ENCODE assay signal across 1 cellular context in the genomic region with DNA sequence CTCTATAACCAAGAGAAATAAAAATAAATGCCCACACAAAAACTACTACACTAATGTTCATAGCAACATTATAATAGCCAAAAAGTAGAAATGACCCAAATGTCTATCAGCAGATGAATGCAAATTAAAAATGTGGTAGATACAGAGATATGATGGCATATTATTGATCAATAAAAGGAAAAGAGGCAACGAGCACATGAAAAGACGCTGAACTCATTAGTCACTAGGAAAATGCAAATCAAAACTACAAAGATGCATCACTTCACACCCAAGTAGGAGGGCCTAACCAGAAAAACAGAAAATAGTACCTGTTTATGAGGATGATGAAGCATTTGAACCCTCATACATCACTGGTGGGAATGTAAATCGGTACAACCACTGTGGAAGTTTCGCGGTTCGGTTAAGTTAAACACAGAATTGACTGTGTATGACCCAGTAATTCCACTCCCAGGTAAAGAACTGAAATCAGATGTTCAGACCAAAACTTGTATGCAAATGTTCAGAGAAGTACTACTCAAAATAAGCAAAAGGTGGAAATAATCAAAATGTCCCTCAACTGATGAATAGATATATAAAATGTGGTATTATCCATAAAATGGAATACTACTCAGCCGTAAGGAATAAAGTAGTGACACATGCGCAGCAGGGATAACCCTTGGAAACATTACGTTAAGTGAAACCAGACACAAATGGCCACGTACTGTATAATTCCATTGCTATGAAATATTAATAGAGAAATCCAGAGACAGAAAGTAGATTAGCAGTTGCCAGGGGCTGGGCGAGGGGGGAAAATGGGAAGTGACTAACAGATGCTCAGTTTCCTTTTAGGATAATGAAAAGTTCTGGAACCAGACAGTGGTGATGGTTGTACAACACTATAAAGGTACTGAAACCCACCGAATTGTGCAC.
TF ChIP-seq lines count a peak whose summit lies in the region.

No MANE protein-coding gene starts in this region.

TF ChIP-seq in GM12878, 131 proteins besides CTCF, POLR2A, EP300 and RAD21 (continued from another document):
- TF ChIP-seq, protein P1, sequence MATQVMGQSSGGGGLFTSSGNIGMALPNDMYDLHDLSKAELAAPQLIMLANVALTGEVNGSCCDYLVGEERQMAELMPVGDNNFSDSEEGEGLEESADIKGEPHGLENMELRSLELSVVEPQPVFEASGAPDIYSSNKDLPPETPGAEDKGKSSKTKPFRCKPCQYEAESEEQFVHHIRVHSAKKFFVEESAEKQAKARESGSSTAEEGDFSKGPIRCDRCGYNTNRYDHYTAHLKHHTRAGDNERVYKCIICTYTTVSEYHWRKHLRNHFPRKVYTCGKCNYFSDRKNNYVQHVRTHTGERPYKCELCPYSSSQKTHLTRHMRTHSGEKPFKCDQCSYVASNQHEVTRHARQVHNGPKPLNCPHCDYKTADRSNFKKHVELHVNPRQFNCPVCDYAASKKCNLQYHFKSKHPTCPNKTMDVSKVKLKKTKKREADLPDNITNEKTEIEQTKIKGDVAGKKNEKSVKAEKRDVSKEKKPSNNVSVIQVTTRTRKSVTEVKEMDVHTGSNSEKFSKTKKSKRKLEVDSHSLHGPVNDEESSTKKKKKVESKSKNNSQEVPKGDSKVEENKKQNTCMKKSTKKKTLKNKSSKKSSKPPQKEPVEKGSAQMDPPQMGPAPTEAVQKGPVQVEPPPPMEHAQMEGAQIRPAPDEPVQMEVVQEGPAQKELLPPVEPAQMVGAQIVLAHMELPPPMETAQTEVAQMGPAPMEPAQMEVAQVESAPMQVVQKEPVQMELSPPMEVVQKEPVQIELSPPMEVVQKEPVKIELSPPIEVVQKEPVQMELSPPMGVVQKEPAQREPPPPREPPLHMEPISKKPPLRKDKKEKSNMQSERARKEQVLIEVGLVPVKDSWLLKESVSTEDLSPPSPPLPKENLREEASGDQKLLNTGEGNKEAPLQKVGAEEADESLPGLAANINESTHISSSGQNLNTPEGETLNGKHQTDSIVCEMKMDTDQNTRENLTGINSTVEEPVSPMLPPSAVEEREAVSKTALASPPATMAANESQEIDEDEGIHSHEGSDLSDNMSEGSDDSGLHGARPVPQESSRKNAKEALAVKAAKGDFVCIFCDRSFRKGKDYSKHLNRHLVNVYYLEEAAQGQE (IDR thresholded peaks at IDR 0.05; ENCODE audit: low read depth, low read length) = no peak
- TF ChIP-seq BRCA1 (IDR thresholded peaks at IDR 0.05; ENCODE audit: low read depth, low read length) (no peak), HDAC6 (IDR thresholded peaks at IDR 0.05; ENCODE audit: unreplicated experiment) (peak; percentile 16), NFXL1 (IDR thresholded peaks at IDR 0.05; ENCODE audit: borderline replicate concordance) (no peak), CHD2 (IDR thresholded peaks at IDR 0.05; ENCODE audit: borderline replicate concordance, low read depth, low read length) (peak; percentile 65; the same call in 1 of the 2 replicates), HCFC1 (IDR thresholded peaks at IDR 0.05; ENCODE audit: low read length) (no peak)
- TF ChIP-seq, protein P2, sequence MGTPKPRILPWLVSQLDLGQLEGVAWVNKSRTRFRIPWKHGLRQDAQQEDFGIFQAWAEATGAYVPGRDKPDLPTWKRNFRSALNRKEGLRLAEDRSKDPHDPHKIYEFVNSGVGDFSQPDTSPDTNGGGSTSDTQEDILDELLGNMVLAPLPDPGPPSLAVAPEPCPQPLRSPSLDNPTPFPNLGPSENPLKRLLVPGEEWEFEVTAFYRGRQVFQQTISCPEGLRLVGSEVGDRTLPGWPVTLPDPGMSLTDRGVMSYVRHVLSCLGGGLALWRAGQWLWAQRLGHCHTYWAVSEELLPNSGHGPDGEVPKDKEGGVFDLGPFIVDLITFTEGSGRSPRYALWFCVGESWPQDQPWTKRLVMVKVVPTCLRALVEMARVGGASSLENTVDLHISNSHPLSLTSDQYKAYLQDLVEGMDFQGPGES (IDR thresholded peaks at IDR 0.05) = no peak
- TF ChIP-seq, protein P3, sequence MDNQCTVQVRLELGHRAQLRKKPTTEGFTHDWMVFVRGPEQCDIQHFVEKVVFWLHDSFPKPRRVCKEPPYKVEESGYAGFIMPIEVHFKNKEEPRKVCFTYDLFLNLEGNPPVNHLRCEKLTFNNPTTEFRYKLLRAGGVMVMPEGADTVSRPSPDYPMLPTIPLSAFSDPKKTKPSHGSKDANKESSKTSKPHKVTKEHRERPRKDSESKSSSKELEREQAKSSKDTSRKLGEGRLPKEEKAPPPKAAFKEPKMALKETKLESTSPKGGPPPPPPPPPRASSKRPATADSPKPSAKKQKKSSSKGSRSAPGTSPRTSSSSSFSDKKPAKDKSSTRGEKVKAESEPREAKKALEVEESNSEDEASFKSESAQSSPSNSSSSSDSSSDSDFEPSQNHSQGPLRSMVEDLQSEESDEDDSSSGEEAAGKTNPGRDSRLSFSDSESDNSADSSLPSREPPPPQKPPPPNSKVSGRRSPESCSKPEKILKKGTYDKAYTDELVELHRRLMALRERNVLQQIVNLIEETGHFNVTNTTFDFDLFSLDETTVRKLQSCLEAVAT (IDR thresholded peaks at IDR 0.05) = no peak
- TF ChIP-seq, protein P4, sequence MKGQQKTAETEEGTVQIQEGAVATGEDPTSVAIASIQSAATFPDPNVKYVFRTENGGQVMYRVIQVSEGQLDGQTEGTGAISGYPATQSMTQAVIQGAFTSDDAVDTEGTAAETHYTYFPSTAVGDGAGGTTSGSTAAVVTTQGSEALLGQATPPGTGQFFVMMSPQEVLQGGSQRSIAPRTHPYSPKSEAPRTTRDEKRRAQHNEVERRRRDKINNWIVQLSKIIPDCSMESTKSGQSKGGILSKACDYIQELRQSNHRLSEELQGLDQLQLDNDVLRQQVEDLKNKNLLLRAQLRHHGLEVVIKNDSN (IDR thresholded peaks at IDR 0.05; ENCODE audit: borderline replicate concordance, extremely low read length, insufficient read depth, low read depth, low read length) = no peak
- TF ChIP-seq, protein P5, sequence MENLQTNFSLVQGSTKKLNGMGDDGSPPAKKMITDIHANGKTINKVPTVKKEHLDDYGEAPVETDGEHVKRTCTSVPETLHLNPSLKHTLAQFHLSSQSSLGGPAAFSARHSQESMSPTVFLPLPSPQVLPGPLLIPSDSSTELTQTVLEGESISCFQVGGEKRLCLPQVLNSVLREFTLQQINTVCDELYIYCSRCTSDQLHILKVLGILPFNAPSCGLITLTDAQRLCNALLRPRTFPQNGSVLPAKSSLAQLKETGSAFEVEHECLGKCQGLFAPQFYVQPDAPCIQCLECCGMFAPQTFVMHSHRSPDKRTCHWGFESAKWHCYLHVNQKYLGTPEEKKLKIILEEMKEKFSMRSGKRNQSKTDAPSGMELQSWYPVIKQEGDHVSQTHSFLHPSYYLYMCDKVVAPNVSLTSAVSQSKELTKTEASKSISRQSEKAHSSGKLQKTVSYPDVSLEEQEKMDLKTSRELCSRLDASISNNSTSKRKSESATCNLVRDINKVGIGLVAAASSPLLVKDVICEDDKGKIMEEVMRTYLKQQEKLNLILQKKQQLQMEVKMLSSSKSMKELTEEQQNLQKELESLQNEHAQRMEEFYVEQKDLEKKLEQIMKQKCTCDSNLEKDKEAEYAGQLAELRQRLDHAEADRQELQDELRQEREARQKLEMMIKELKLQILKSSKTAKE (IDR thresholded peaks at IDR 0.05; ENCODE audit: low read depth, poor library complexity, severe bottlenecking) = peak; percentile 83
- TF ChIP-seq, protein P6, sequence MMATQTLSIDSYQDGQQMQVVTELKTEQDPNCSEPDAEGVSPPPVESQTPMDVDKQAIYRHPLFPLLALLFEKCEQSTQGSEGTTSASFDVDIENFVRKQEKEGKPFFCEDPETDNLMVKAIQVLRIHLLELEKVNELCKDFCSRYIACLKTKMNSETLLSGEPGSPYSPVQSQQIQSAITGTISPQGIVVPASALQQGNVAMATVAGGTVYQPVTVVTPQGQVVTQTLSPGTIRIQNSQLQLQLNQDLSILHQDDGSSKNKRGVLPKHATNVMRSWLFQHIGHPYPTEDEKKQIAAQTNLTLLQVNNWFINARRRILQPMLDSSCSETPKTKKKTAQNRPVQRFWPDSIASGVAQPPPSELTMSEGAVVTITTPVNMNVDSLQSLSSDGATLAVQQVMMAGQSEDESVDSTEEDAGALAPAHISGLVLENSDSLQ (IDR thresholded peaks at IDR 0.05) = no peak
